25 cellular contexts compared by ENCODE assay signal in the genomic region with DNA sequence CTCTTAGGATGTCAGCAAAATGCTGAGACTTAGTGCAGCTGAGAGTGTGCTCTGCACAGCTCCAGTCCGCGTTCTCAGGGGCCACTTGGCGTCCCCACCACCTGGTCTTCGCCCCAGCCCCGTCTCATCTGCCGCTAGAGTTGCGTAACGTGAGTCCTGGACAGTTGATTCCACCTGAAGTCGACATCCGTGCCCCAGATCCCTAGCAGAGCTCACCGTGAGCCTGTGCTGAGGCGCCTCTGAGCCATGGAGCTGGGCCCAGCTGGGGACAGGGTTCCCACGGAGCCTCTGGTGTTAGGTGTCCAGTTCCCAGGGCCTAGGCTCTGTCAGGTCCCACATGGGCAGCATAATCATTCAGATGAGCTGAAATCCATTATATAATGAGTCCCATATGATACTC.
"Had no signal": no experiment of that assay in that cellular context is flagged by ENCODE, and none has a peak within 500 bp of the region (broad histone marks: within the 10 kb centered on the region; RNA-seq: fewer than 3 reads in every experiment).

No MANE protein-coding gene starts in this region.

- H3K27me3 ChIP-seq: transverse colon had no signal

- H3K36me3 Mint-ChIP-seq: activated naive CD8-positive, alpha-beta T cell treated with anti-CD3 and anti-CD28 coated beads, Interleukin-2, amount 10 ng/mL, durations not matched to agents 7 days and 5 days; naive B cell; stimulated activated naive B cell treated with anti-CD40 and anti-IgM and Interleukin-4, amounts not matched to agents 10 μg/mL and 1 μg/mL and 100 μg/mL, for 72 hours had no signal

- H3K27me3 Mint-ChIP-seq: activated naive CD8-positive, alpha-beta T cell treated with anti-CD3 and anti-CD28 coated beads, Interleukin-2, amount 10 ng/mL, durations not matched to agents 7 days and 5 days had no signal

- H3K27ac ChIP-seq: breast epithelium, dorsolateral prefrontal cortex, esophagus muscularis mucosa, sigmoid colon, transverse colon, VCaP had no signal

- H3K9me3 Mint-ChIP-seq: activated naive CD4-positive, alpha-beta T cell treated with anti-CD3 and anti-CD28 coated beads for 36 hours; activated naive CD8-positive, alpha-beta T cell treated with anti-CD3 and anti-CD28 coated beads, Interleukin-2, amount 10 ng/mL, durations not matched to agents 7 days and 5 days; activated T-helper 2 cell treated with anti-CD3 and anti-CD28 coated beads, Interferon-gamma antibody, Interleukin-2, Interleukin-4, amounts not matched to agents 10 μg/mL and 5 μg/mL and 100 μg/mL, durations not matched to agents 14 hours and 24 hours and 36 hours; central memory CD8-positive, alpha-beta T cell; neural crest cell; stimulated activated naive B cell treated with anti-CD40 and anti-IgM and Interleukin-4, amounts not matched to agents 10 μg/mL and 1 μg/mL and 100 μg/mL, for 72 hours had no signal

- H3K27ac Mint-ChIP-seq: activated naive CD4-positive, alpha-beta T cell treated with anti-CD3 and anti-CD28 coated beads for 36 hours; activated naive CD8-positive, alpha-beta T cell treated with anti-CD3 and anti-CD28 coated beads, Interleukin-2, amount 10 ng/mL, durations not matched to agents 7 days and 5 days; activated T-helper 2 cell treated with anti-CD3 and anti-CD28 coated beads, Interferon-gamma antibody, Interleukin-2, Interleukin-4, amounts not matched to agents 10 μg/mL and 5 μg/mL and 100 μg/mL, durations not matched to agents 14 hours and 24 hours and 36 hours; effector memory CD8-positive, alpha-beta T cell; naive B cell; stimulated activated naive B cell treated with anti-CD40 and anti-IgM and Interleukin-4, amounts not matched to agents 10 μg/mL and 1 μg/mL and 100 μg/mL, for 72 hours had no signal

- DNase-seq: activated CD4-positive, CD25-positive, alpha-beta regulatory T cell treated with anti-CD3 and anti-CD28 coated beads, Interleukin-2, amount 50 U/mL, for 72 hours; activated naive CD4-positive, alpha-beta T cell treated with anti-CD3 and anti-CD28 coated beads for 36 hours; activated naive CD8-positive, alpha-beta T cell treated with anti-CD3 and anti-CD28 coated beads, Interleukin-2, amount 10 ng/mL, durations not matched to agents 7 days and 5 days; activated T-cell treated with anti-CD3 and anti-CD28 coated beads, Interleukin-2, amount 50 U/mL, for 1 hour; amniotic stem cell; effector memory CD8-positive, alpha-beta T cell; hippocampal formation; mesenchymal stem cell; naive B cell; sigmoid colon; stimulated activated CD4-positive, alpha-beta T cell treated with anti-CD3 and anti-CD28 coated beads, Interleukin-15, amount 100 ng/mL, for 24 hours; stimulated activated CD8-positive, alpha-beta memory T cell treated with anti-CD3 and anti-CD28 coated beads, Interleukin-4, amount 100 ng/mL, for 48 hours; stimulated activated naive B cell treated with anti-CD40 and anti-IgM and Interleukin-4, amounts not matched to agents 10 μg/mL and 1 μg/mL and 100 μg/mL, for 72 hours; transverse colon had no signal

- H3K4me1 ChIP-seq: breast epithelium, esophagus muscularis mucosa, sigmoid colon, transverse colon had no signal

- FAIRE-seq: colon, frontal cortex, urothelium cell line had no signal

- H3K36me3 ChIP-seq: breast epithelium, esophagus muscularis mucosa, sigmoid colon, transverse colon had no signal

- H3K4me2 ChIP-seq: smooth muscle cell had no signal

- H3K9me3 ChIP-seq: breast epithelium, esophagus muscularis mucosa, sigmoid colon, transverse colon had no signal

- ATAC-seq: effector memory CD8-positive, alpha-beta T cell; stimulated activated naive B cell treated with anti-CD40 and anti-IgM and Interleukin-4, amounts not matched to agents 10 μg/mL and 1 μg/mL and 100 μg/mL, for 72 hours had no signal

- H3K4me3 Mint-ChIP-seq: activated naive CD4-positive, alpha-beta T cell treated with anti-CD3 and anti-CD28 coated beads for 36 hours; activated naive CD8-positive, alpha-beta T cell treated with anti-CD3 and anti-CD28 coated beads, Interleukin-2, amount 10 ng/mL, durations not matched to agents 7 days and 5 days; central memory CD8-positive, alpha-beta T cell; effector memory CD8-positive, alpha-beta T cell; neural crest cell; stimulated activated naive B cell treated with anti-CD40 and anti-IgM and Interleukin-4, amounts not matched to agents 10 μg/mL and 1 μg/mL and 100 μg/mL, for 72 hours had no signal

- H3K4me3 ChIP-seq: breast epithelium, dorsolateral prefrontal cortex, esophagus muscularis mucosa, sigmoid colon, smooth muscle cell, transverse colon had no signal

- H3K4me1 Mint-ChIP-seq: activated naive CD8-positive, alpha-beta T cell treated with anti-CD3 and anti-CD28 coated beads, Interleukin-2, amount 10 ng/mL, durations not matched to agents 7 days and 5 days; central memory CD8-positive, alpha-beta T cell; naive B cell; stimulated activated naive B cell treated with anti-CD40 and anti-IgM and Interleukin-4, amounts not matched to agents 10 μg/mL and 1 μg/mL and 100 μg/mL, for 72 hours had no signal
